Comparison of ENCODE assay signal across 1 cellular context in genomic region chr5:132628814-132629213, GRCh38.
TF ChIP-seq lines count a peak whose summit lies in the region.

No MANE protein-coding gene starts in this region.

TF ChIP-seq in GM12878, 131 proteins besides CTCF, POLR2A, EP300 and RAD21:
- TF ChIP-seq MLLT1 (IDR thresholded peaks at IDR 0.05) (0 out of 2 replicates have a peak, but pooled peaks have one; percentile 5), TAF1 (IDR thresholded peaks at IDR 0.05; ENCODE audit: borderline replicate concordance, low read depth, low read length) (no peak)
TF ChIP-seq in GM12878: peak in this region for 1.
